Comparison of ENCODE assay signal across 8 cellular contexts in the genomic region with DNA sequence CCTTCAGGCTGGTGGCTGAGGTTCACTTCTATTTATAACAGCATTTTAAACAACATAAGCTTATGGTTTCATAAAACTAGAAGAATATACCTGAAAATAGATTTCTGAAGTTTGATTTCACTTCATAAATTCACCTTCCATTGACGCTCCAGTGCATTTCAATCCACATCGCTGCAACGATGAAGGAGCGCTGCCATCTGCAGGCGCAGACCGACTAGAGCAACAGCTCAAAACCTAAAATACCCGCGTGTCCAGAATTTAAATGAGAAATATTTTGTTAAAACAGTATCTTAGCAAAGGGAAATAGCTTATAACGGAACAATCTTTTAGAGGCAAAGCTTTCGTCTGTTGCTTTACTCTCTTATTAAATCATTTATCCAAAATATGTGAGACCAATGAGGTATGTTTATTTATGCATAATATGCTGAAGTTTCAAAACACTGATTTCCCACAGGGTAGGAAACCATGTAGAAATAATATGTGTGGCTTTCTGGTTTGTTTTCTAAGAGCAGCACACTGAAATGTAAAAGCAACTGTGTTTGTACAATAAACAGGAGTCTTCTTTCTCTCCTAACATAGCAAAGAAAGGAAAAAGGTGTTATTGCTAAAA.
DNase-seq lines count a peak whose midpoint lies in the region; ATAC-seq and TF ChIP-seq lines count a peak whose summit lies in the region.

No MANE protein-coding gene starts in this region.

- H3K4me3 ChIP-seq in epithelial cell of proximal tubule (ENCODE audit: low read depth, low read length) = no peak overlapping the region

- H3K4me1 Mint-ChIP-seq in osteocyte (ENCODE audit: unreplicated experiment) = peaks cover 26% of the 10 kb centered on the region
- no peaks in the 10 kb centered on the region for H3K4me1 Mint-ChIP-seq in activated CD4-positive, alpha-beta T cell treated with anti-CD3 and anti-CD28 coated beads, Interleukin-2, amount 10 ng/mL, durations not matched to agents 24 days and 14 days

- H3K27ac Mint-ChIP-seq in osteocyte (ENCODE audit: unreplicated experiment) = peak overlapping the region; percentile 54
- H3K27ac Mint-ChIP-seq in activated CD4-positive, alpha-beta T cell treated with anti-CD3 and anti-CD28 coated beads, Interleukin-2, amount 10 ng/mL, durations not matched to agents 24 days and 14 days = no peak overlapping the region

- H3K36me3 Mint-ChIP-seq in osteocyte (ENCODE audit: unreplicated experiment) = no peaks in the 10 kb centered on the region
- no peaks in the 10 kb centered on the region for H3K36me3 Mint-ChIP-seq in activated CD4-positive, alpha-beta T cell treated with anti-CD3 and anti-CD28 coated beads, Interleukin-2, amount 10 ng/mL, durations not matched to agents 24 days and 14 days (ENCODE audit: low read depth)

- intact Hi-C loops in activated CD4-positive, alpha-beta T cell treated with anti-CD3 and anti-CD28 coated beads, Interleukin-2, amount 10 ng/mL, durations not matched to agents 24 days and 14 days (cut with micrococcal nuclease) = no loop called here

- DNase-seq in ELF-1 (ENCODE audit: low read depth, low spot score) (peak; percentile 22), NCI-H460 (ENCODE audit: extremely low read depth, low read depth) (peak; percentile 32), epithelial cell of proximal tubule (ENCODE audit: low read depth) (no peak), osteocyte (ENCODE audit: extremely low spot score, unreplicated experiment) (no peak), omental fat pad (ENCODE audit: low spot score) (no peak)
- no peak for DNase-seq in activated CD8-positive, alpha-beta memory T cell treated with anti-CD3 and anti-CD28 coated beads for 24 hours
- DNase-seq in activated CD4-positive, alpha-beta T cell treated with anti-CD3 and anti-CD28 coated beads, Interleukin-2, amount 10 ng/mL, durations not matched to agents 24 days and 14 days = no peak

- no peak for ATAC-seq in omental fat pad (ENCODE audit: low FRiP score)
- ATAC-seq in GM19023 (IDR thresholded peaks at IDR 0.05; ENCODE audit: unreplicated experiment) = no peak

- no peaks in the 10 kb centered on the region for H3K27me3 Mint-ChIP-seq in osteocyte (ENCODE audit: unreplicated experiment)
- H3K27me3 Mint-ChIP-seq in activated CD4-positive, alpha-beta T cell treated with anti-CD3 and anti-CD28 coated beads, Interleukin-2, amount 10 ng/mL, durations not matched to agents 24 days and 14 days = no peaks in the 10 kb centered on the region

- H3K4me3 Mint-ChIP-seq in osteocyte (ENCODE audit: unreplicated experiment) = no peak overlapping the region
- no peak overlapping the region for H3K4me3 Mint-ChIP-seq in activated CD4-positive, alpha-beta T cell treated with anti-CD3 and anti-CD28 coated beads, Interleukin-2, amount 10 ng/mL, durations not matched to agents 24 days and 14 days

- TF ChIP-seq CTCF in epithelial cell of proximal tubule (conservative IDR thresholded peaks at IDR 0.05; ENCODE audit: low read depth, low read length) (peak; percentile 94), osteocyte (IDR thresholded peaks at IDR 0.05) (peak; percentile 94), omental fat pad (IDR thresholded peaks at IDR 0.05) (no peak)

- peaks cover 12% of the 10 kb centered on the region for H3K9me3 Mint-ChIP-seq in osteocyte (ENCODE audit: unreplicated experiment)
- H3K9me3 Mint-ChIP-seq in activated CD4-positive, alpha-beta T cell treated with anti-CD3 and anti-CD28 coated beads, Interleukin-2, amount 10 ng/mL, durations not matched to agents 24 days and 14 days = peaks cover 9% of the 10 kb centered on the region

Comparison
In these comparisons a context has a peak if more than half of its experiments do, and no peak if none do; other contexts are left out.
1. DNase-seq: peak in ELF-1 (single experiment) and NCI-H460 (single experiment); none in epithelial cell of proximal tubule (single experiment), osteocyte (single experiment), activated CD8-positive, alpha-beta memory T cell treated with anti-CD3 and anti-CD28 coated beads for 24 hours (single experiment), omental fat pad (single experiment) and activated CD4-positive, alpha-beta T cell treated with anti-CD3 and anti-CD28 coated beads, Interleukin-2, amount 10 ng/mL, durations not matched to agents 24 days and 14 days (single experiment).
2. CTCF ChIP-seq: peak in epithelial cell of proximal tubule (single experiment) and osteocyte (single experiment); none in omental fat pad (0 of 3).